8 cellular contexts compared by ENCODE assay signal in the genomic region with DNA sequence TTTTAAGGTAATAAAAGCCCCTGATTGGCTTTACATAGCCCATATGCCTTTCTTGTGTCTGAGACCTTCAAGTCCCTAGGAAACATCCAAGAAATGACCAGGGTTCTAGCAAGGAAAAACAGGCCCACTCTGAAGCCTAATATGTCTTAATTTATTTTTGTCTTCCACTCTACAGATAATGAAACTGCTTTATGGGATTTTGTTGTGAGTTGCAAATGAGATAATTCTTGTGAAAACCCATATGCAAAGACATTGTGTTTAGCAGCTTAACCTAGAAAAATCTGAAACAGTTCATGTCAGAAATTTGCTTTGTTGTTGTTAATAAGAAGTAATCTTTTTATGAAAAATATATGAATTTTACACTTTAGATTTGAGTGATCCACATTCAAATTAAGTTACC.
"Had no signal": no experiment of that assay in that cellular context is flagged by ENCODE, and none has a peak within 500 bp of the region (broad histone marks: within the 10 kb centered on the region; RNA-seq: fewer than 3 reads in every experiment).

No MANE protein-coding gene starts in this region.

- ATAC-seq: GM23338, HepG2 had no signal

- H3K27ac ChIP-seq: HL-60, KMS-11 had no signal

- H3K9me3 Mint-ChIP-seq: GM23338, H9 had no signal

- H3K27ac Mint-ChIP-seq: GM23338, H9, IgD-negative memory B cell had no signal

- H3K4me3 Mint-ChIP-seq: GM23338, H9, IgD-negative memory B cell had no signal

- DNase-seq: H9, HCEC 1CT, KBM-7 had no signal

- H3K4me1 Mint-ChIP-seq: GM23338, H9, IgD-negative memory B cell had no signal

- H3K27me3 Mint-ChIP-seq: IgD-negative memory B cell had no signal

- H3K36me3 Mint-ChIP-seq: IgD-negative memory B cell had no signal
